23 cellular contexts compared by ENCODE assay signal in the genomic region with DNA sequence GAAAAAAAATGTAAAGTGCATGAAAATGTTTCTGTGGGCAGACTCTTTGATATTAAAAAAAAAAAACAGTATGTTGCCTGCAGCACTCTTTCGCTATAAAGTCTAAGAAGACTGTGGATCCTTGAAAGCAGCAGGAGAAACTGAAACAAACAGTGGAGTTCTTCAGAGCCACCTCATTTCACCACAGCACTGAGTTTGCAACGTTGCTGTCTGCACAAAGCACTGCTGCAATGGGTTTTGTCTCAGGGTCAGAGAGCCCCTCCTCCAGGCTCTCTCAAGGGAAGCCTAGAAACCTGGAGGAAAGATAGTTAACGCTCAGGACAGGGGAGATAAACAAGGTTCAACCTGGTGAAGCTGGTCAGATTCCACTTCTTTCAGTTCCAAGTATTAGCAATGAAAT.
DNase-seq lines count a peak whose midpoint lies in the region; ATAC-seq and TF ChIP-seq lines count a peak whose summit lies in the region.
"Had no signal": no experiment of that assay in that cellular context is flagged by ENCODE, and none has a peak within 500 bp of the region (broad histone marks: within the 10 kb centered on the region; RNA-seq: fewer than 3 reads in every experiment).

No MANE protein-coding gene starts in this region.

- TF ChIP-seq CTCF in VCaP (conservative IDR thresholded peaks at IDR 0.05) = no peak
- no peak for TF ChIP-seq CTCF in neural progenitor cell (IDR thresholded peaks at IDR 0.05)

- H3K9ac ChIP-seq in neural progenitor cell = no peak overlapping the region
- H3K9ac ChIP-seq: parathyroid adenoma had no signal

- H3K9me3 Mint-ChIP-seq in neural progenitor cell = peaks cover 7% of the 10 kb centered on the region

- peak; percentile 98 for ATAC-seq in GM18505 (IDR thresholded peaks at IDR 0.05; ENCODE audit: unreplicated experiment)
- peak; percentile 94 for ATAC-seq in HG02973 (IDR thresholded peaks at IDR 0.05; ENCODE audit: unreplicated experiment)
- ATAC-seq in esophagus mucosa = no peak
- ATAC-seq in HG02759 (IDR thresholded peaks at IDR 0.05; ENCODE audit: unreplicated experiment) = no peak
- ATAC-seq: HCT116 had no signal

- H3K27ac Mint-ChIP-seq in neural progenitor cell = peak overlapping the region; percentile 65
- H3K27ac Mint-ChIP-seq: immature natural killer cell had no signal

- H3K4me1 ChIP-seq in neural progenitor cell = peaks cover 13% of the 10 kb centered on the region
- H3K4me1 ChIP-seq: adrenal gland, parathyroid adenoma, Peyer's patch had no signal

- H3K27me3 Mint-ChIP-seq in neural progenitor cell (ENCODE audit: insufficient read depth, low read depth) = peaks cover 3% of the 10 kb centered on the region

- peaks cover 13% of the 10 kb centered on the region for H3K4me1 Mint-ChIP-seq in neural progenitor cell
- H3K4me1 Mint-ChIP-seq: immature natural killer cell had no signal

- H4K20me1 ChIP-seq in neural progenitor cell (ENCODE audit: low read depth) = no peaks in the 10 kb centered on the region

- peak overlapping the region; percentile 46 for H3K4me2 ChIP-seq in neural progenitor cell

- no peaks in the 10 kb centered on the region for H3F3A ChIP-seq in neural progenitor cell (ENCODE audit: low read depth)

- no peaks in the 10 kb centered on the region for H3K27me3 ChIP-seq in neural progenitor cell
- H3K27me3 ChIP-seq: adrenal gland, MG63, Peyer's patch had no signal

- H3K36me3 Mint-ChIP-seq in neural progenitor cell = peaks cover 3% of the 10 kb centered on the region
- H3K36me3 Mint-ChIP-seq: immature natural killer cell had no signal

- peak; percentile 42 for DNase-seq in neural progenitor cell (ENCODE audit: low spot score)
- DNase-seq in SK-N-DZ (ENCODE audit: low spot score) = no peak
- DNase-seq in NCI-H1436 treated with DMSO at 0.1 percent for 48 hours (lab: John Stamatoyannopoulos, UW) = no peak
- DNase-seq: activated CD4-positive, alpha-beta T cell treated with anti-CD3 and anti-CD28 coated beads for 4 hours; activated CD8-positive, alpha-beta memory T cell treated with anti-CD3 and anti-CD28 coated beads, Interleukin-2, amount 50 U/mL, for 4 hours; activated gamma-delta T cell; adrenal gland; immature natural killer cell; IMR-90; MG63; NCI-H1694; NCI-H774; Peyer's patch; stimulated activated CD4-positive, alpha-beta T cell treated with anti-CD3 and anti-CD28 coated beads, Interleukin-4, amount 100 ng/mL, for 4 hours had no signal

- no peak for TF ChIP-seq POLR2A in GM18505 (IDR thresholded peaks at IDR 0.05; ENCODE audit: borderline replicate concordance, extremely low read depth, insufficient read depth, insufficient read length)

- H3K36me3 ChIP-seq in neural progenitor cell = no peaks in the 10 kb centered on the region
- H3K36me3 ChIP-seq: adrenal gland, MG63, Peyer's patch had no signal

- 0 out of 2 replicates have a peak overlapping the region, but pooled peaks have one; percentile 7 for H3K27ac ChIP-seq in VCaP
- H3K27ac ChIP-seq in neural progenitor cell = no peak overlapping the region
- H3K27ac ChIP-seq: adrenal gland, parathyroid adenoma, Peyer's patch, skin epidermis had no signal

- peak overlapping the region; percentile 48 for H2AFZ ChIP-seq in neural progenitor cell (replicated peaks)
- H2AFZ ChIP-seq: parathyroid adenoma had no signal

- H3K9me3 ChIP-seq in neural progenitor cell (ENCODE audit: low read depth) = no peaks in the 10 kb centered on the region
- H3K9me3 ChIP-seq: adrenal gland, MG63, Peyer's patch had no signal

- H3K4me3 Mint-ChIP-seq in neural progenitor cell = no peak overlapping the region
- H3K4me3 Mint-ChIP-seq: immature natural killer cell had no signal

- H3K79me2 ChIP-seq in neural progenitor cell (ENCODE audit: low read depth) = no peaks in the 10 kb centered on the region
- H3K79me2 ChIP-seq: parathyroid adenoma had no signal

- H3K4me3 ChIP-seq in neural progenitor cell = no peak overlapping the region
- H3K4me3 ChIP-seq: adrenal gland, lung, MG63, Peyer's patch, skin epidermis had no signal

Comparison
In these comparisons a context has a peak if more than half of its experiments do, and no peak if none do; other contexts are left out.
1. ATAC-seq: peak in GM18505 (single experiment) and HG02973 (single experiment); none in esophagus mucosa (single experiment) and HG02759 (single experiment).